In the genomic region with DNA sequence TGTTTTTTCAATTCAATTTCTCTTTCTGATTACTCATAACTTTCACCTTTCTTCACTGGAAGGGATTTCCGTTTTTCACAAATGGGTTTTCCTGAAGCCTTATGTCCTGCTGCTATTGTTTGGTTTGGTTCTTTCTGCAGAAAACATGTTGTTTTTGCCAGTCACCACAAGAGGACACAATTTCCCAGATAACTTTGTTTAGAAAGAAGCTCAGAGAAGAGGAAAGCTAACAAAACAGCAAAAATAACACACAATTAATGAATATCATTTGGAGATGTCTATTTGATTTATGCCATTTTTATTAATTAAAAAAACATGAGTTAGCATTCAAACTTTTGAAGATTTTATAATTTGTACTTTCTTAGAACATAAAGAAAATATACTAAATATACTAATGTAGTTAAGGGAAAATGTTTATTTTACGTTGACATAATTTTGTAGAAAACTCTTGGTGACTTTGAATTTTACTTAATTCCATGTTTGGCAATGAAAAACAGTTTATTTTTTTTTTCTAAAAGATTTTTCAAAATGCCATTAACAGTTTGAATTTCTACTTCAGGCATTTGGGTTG, we compare ENCODE assay signal across 8 cellular contexts. TPM values are rescaled to one million over a fixed set of nuclear protein-coding genes. Genes with fewer than 3 reads are reported as not detected.
DNase-seq lines count a peak whose midpoint lies in the region; ATAC-seq, FAIRE-seq and TF ChIP-seq lines count a peak whose summit lies in the region.

No MANE protein-coding gene starts in this region.

- 33 to 37% methylated on average over 2 of the region's 2 CpGs for WGBS in pancreas, 2 donors

- TF ChIP-seq CTCF in GM12875 (IDR thresholded peaks at IDR 0.05; ENCODE audit: borderline replicate concordance, insufficient read depth, low read depth, low read length) (peak; percentile 31; the same call in 1 of the 2 replicates), cardiac fibroblast (IDR thresholded peaks at IDR 0.05; ENCODE audit: low read depth, low read length) (peak; percentile 86), pancreas (IDR thresholded peaks at IDR 0.05) (no peak)

- no peaks in the 10 kb centered on the region for H3K4me1 ChIP-seq in pancreas

- no peaks in the 10 kb centered on the region for H3K36me3 ChIP-seq in pancreas

- intact Hi-C loops in pancreas (cut with DNase I) (no loop called here), Right ventricle myocardium inferior (cut with DNase I) (no loop called here)

- H3K4me3 ChIP-seq in GM12875 (ENCODE audit: low read depth, low read length) (no peak overlapping the region), cardiac fibroblast (replicated peaks in 1 of 2; ENCODE audit: low read depth in 2 of 2, low read length in 2 of 2) (no peak overlapping the region), pancreas (no peak overlapping the region)

- no peaks in the 10 kb centered on the region for H3K9me3 ChIP-seq in pancreas

- peak; percentile 79 for FAIRE-seq in pancreas (lab: Jason Lieb, UNC)

- peaks cover 0 to 34% (median 4%) of the 10 kb centered on the region in 4 donors for H3K27me3 ChIP-seq in pancreas

- no peak for ATAC-seq in pancreas
- no peak for ATAC-seq in GM21526 (IDR thresholded peaks at IDR 0.05; ENCODE audit: low FRiP score, unreplicated experiment)
- no peak for ATAC-seq in HG02938 (IDR thresholded peaks at IDR 0.05; ENCODE audit: unreplicated experiment)
- no peak for ATAC-seq in HG03378 (IDR thresholded peaks at IDR 0.05; ENCODE audit: unreplicated experiment)
- ATAC-seq in Right ventricle myocardium inferior: no peak

- DNase-seq in NCI-H2171 treated with DMSO at 0.1 percent for 48 hours (lab: John Stamatoyannopoulos, UW): peak; percentile 72
- DNase-seq in cardiac fibroblast (ENCODE audit: low read depth in 2 of 2): peak; percentile 82 to 85
- no peak for DNase-seq in pancreas
- DNase-seq in Right ventricle myocardium inferior (ENCODE audit: missing footprints): no peak

- H3K27ac ChIP-seq in pancreas: no peak overlapping the region

RNA-seq across cellular contexts. Expression of gene TWIST1, which starts 4.7 kb away (rescaled TPM):
- total RNA-seq in pancreas (1 to 10 TPM in 1 of 6 donors, under 1 TPM in 3, not detected in 2; 0.09 to 2.2 (median 0.48) TPM), Right ventricle myocardium inferior (1.6 TPM)
- under 1 TPM; 0.47 to 0.76 TPM for polyA plus RNA-seq in pancreas

RNA-seq across cellular contexts. Expression of gene FERD3L, which starts 23.1 kb away (rescaled TPM):
- total RNA-seq in pancreas (not detected), Right ventricle myocardium inferior (not detected)
- polyA plus RNA-seq in pancreas: not detected

Comparison
In these comparisons a context has a peak if more than half of its experiments do, and no peak if none do; other contexts are left out.
1. CTCF ChIP-seq: peak in GM12875 (single experiment) and cardiac fibroblast (single experiment); none in pancreas (0 of 4).
2. DNase-seq: peak in NCI-H2171 treated with DMSO at 0.1 percent for 48 hours (single experiment) and cardiac fibroblast (2 of 2); none in pancreas (0 of 6) and Right ventricle myocardium inferior (single experiment).